Comparison of ENCODE assay signal across 14 cellular contexts in genomic region chr10:50540826-50541122, GRCh38.
DNase-seq lines count a peak whose midpoint lies in the region; ATAC-seq and TF ChIP-seq lines count a peak whose summit lies in the region.
"Had no signal": no experiment of that assay in that cellular context is flagged by ENCODE, and none has a peak within 500 bp of the region (broad histone marks: within the 10 kb centered on the region; RNA-seq: fewer than 3 reads in every experiment).

No MANE protein-coding gene starts in this region.

- H2BK20ac ChIP-seq in IMR-90 (ENCODE audit: low read depth, low read length), result peak overlapping the region; percentile 40; the same call in 1 of the 2 replicates

- no peak for DNase-seq in activated naive CD4-positive, alpha-beta T cell (lab: John Stamatoyannopoulos, UW)
- DNase-seq in IMR-90 (no peak), NCI-H526 treated with DMSO at 0.1 percent for 48 hours (lab: John Stamatoyannopoulos, UW) (no peak), NCI-H128 (lab: John Stamatoyannopoulos, UW; ENCODE audit: unreplicated experiment) (no peak)
- DNase-seq in stimulated activated naive CD8-positive, alpha-beta T cell treated with anti-CD3 and anti-CD28 coated beads, Interleukin-15, Interleukin-2, amounts not matched to agents 100 U/mL and 50 U/mL, for 24 hours, result no peak
- DNase-seq: activated CD8-positive, alpha-beta memory T cell treated with anti-CD3 and anti-CD28 coated beads, Interleukin-2, amount 50 U/mL, for 48 hours; EL; NCI-H2029 treated with DMSO at 0.1 percent for 48 hours; SW 1271; trophoblast cell had no signal

- POLR2A ChIA-PET in IMR-90 (lab: Charles Lee; ENCODE audit: unreplicated experiment), result no interaction called here

- dilution Hi-C loops in IMR-90 (cut with HindIII; ENCODE audit: low sequenced_read_pairs, unreplicated experiment), result no loop called here

- no CpG with 5 or more reads among the region's 1 CpG for WGBS in IMR-90 (ENCODE audit: extremely low coverage in 2 of 2, insufficient read length in 1 of 2), 2 experiments

- no peak overlapping the region for H2BK120ac ChIP-seq in IMR-90 (ENCODE audit: low read depth, low read length)

- intact Hi-C loops in IMR-90 (cut with micrococcal nuclease), result no loop called here

- H3K4me2 ChIP-seq in IMR-90 (ENCODE audit: low read depth, low read length), result no peak overlapping the region

- peaks cover 88% of the 10 kb centered on the region for H3K4me1 Mint-ChIP-seq in activated naive CD4-positive, alpha-beta T cell treated with anti-CD3 and anti-CD28 coated beads, Interleukin-2, amount 50 U/mL, for 24 hours

- no peaks in the 10 kb centered on the region for H3K27me3 ChIP-seq in IMR-90 (ENCODE audit: control insufficient read depth, insufficient read depth, low read length)
- H3K27me3 ChIP-seq: breast epithelium had no signal

- TF ChIP-seq RAD21 in IMR-90 (IDR thresholded peaks at IDR 0.05; ENCODE audit: low read length), result no peak

- in situ Hi-C loops in IMR-90 (cut with MboI; ENCODE audit: low sequenced_read_pairs), result no loop called here

- no peak overlapping the region for H3K14ac ChIP-seq in IMR-90 (replicated peaks; ENCODE audit: low read depth, low read length)

- no peak overlapping the region for H3K18ac ChIP-seq in IMR-90 (ENCODE audit: low read depth, low read length)

- no peaks in the 10 kb centered on the region for H3K36me3 ChIP-seq in IMR-90 (ENCODE audit: control insufficient read depth, insufficient read depth, low read length)
- H3K36me3 ChIP-seq: breast epithelium had no signal

- H3K27ac ChIP-seq in IMR-90 (ENCODE audit: insufficient read depth, low read length), result no peak overlapping the region
- H3K27ac ChIP-seq: breast epithelium had no signal

- H3K4me1 ChIP-seq in IMR-90 (ENCODE audit: control insufficient read depth, insufficient read depth, low read length), result peaks cover 2% of the 10 kb centered on the region; the same call in 1 of the 2 replicates

- H3K9me3 ChIP-seq in IMR-90 (ENCODE audit: control insufficient read depth, insufficient read depth, low read length), result no peaks in the 10 kb centered on the region
- H3K9me3 ChIP-seq: breast epithelium had no signal

- H3K9me3 Mint-ChIP-seq in activated naive CD4-positive, alpha-beta T cell treated with anti-CD3 and anti-CD28 coated beads, Interleukin-2, amount 50 U/mL, for 24 hours, result peaks cover 5% of the 10 kb centered on the region

- no peak overlapping the region for H4K8ac ChIP-seq in IMR-90 (ENCODE audit: low read depth in 2 of 2, low read length in 2 of 2)

- peak; percentile 10 for ATAC-seq in HG02642 (IDR thresholded peaks at IDR 0.05; ENCODE audit: poor library complexity, unreplicated experiment)
- no peak for ATAC-seq in IMR-90 (ENCODE audit: low read depth)
- ATAC-seq in stimulated activated naive CD8-positive, alpha-beta T cell treated with anti-CD3 and anti-CD28 coated beads, Interleukin-15, Interleukin-2, amounts not matched to agents 100 U/mL and 50 U/mL, for 24 hours, result peak; percentile 40
- no peak for ATAC-seq in GM21737 (IDR thresholded peaks at IDR 0.05; ENCODE audit: unreplicated experiment)

- H2AK5ac ChIP-seq in IMR-90 (ENCODE audit: low read depth, low read length), result no peak overlapping the region

- H4K91ac ChIP-seq in IMR-90 (ENCODE audit: insufficient read depth, low read depth, low read length), result no peak overlapping the region

- H3K27ac Mint-ChIP-seq in activated naive CD4-positive, alpha-beta T cell treated with anti-CD3 and anti-CD28 coated beads, Interleukin-2, amount 50 U/mL, for 24 hours, result peak overlapping the region; percentile 94

- no peak overlapping the region for H3K9ac ChIP-seq in IMR-90 (ENCODE audit: low read depth, low read length)

- peaks cover 17 to 37% of the 10 kb centered on the region in 2 experiments for H3K79me1 ChIP-seq in IMR-90 (ENCODE audit: low read depth in 1 of 2, low read length in 2 of 2)

- H3K4ac ChIP-seq in IMR-90 (ENCODE audit: low read depth, low read length), result no peak overlapping the region

- no peak overlapping the region for H3K4me3 ChIP-seq in IMR-90 (ENCODE audit: insufficient read depth, low read depth, low read length)
- H3K4me3 ChIP-seq: breast epithelium had no signal

- no peak overlapping the region for H2AFZ ChIP-seq in IMR-90 (replicated peaks; ENCODE audit: low read length, poor library complexity)

- H3K56ac ChIP-seq in IMR-90 (ENCODE audit: extremely low read depth, insufficient read depth, low read length), result no peak overlapping the region

- H3K4me3 Mint-ChIP-seq in activated naive CD4-positive, alpha-beta T cell treated with anti-CD3 and anti-CD28 coated beads, Interleukin-2, amount 50 U/mL, for 24 hours, result peak overlapping the region; percentile 65

- H4K20me1 ChIP-seq in IMR-90 (ENCODE audit: insufficient read depth, low read length), result no peaks in the 10 kb centered on the region

- H4K5ac ChIP-seq in IMR-90 (ENCODE audit: low read depth, low read length), result no peak overlapping the region

- peaks cover 12% of the 10 kb centered on the region for H3K36me3 Mint-ChIP-seq in activated naive CD4-positive, alpha-beta T cell treated with anti-CD3 and anti-CD28 coated beads, Interleukin-2, amount 50 U/mL, for 24 hours

- CTCF ChIA-PET in IMR-90 (lab: Yijun Ruan, JAX), result no interaction called here

- H2AK9ac ChIP-seq in IMR-90 (replicated peaks; ENCODE audit: low read depth, low read length, poor library complexity), result no peak overlapping the region

- peaks cover 4% of the 10 kb centered on the region; the same call in 1 of the 2 replicates for H3K9me1 ChIP-seq in IMR-90 (ENCODE audit: insufficient read depth, low read length)

- no TSS peak for BruUV-seq in IMR-90 (replicated peaks; lab: Mats Ljungman, UMichigan)

- H3K23ac ChIP-seq in IMR-90 (ENCODE audit: low read depth, low read length), result no peak overlapping the region

- TF ChIP-seq CTCF in IMR-90 (conservative IDR thresholded peaks at IDR 0.05; ENCODE audit: low read depth, low read length), result no peak

- H3K27me3 Mint-ChIP-seq in activated naive CD4-positive, alpha-beta T cell treated with anti-CD3 and anti-CD28 coated beads, Interleukin-2, amount 50 U/mL, for 24 hours, result no peaks in the 10 kb centered on the region

- no peak overlapping the region for H2BK5ac ChIP-seq in IMR-90 (ENCODE audit: low read depth, low read length, poor library complexity, severe bottlenecking)

- no peak overlapping the region for H2BK15ac ChIP-seq in IMR-90 (ENCODE audit: low read depth, low read length)

- no peak for TF ChIP-seq POLR2A in IMR-90 (IDR thresholded peaks at IDR 0.05; ENCODE audit: low read depth, low read length)

TF ChIP-seq in IMR-90, 13 proteins besides CTCF, POLR2A, EP300 and RAD21:
- TF ChIP-seq RFX5 (IDR thresholded peaks at IDR 0.05; ENCODE audit: low read depth, low read length) (no peak), NFE2L2 (IDR thresholded peaks at IDR 0.05; ENCODE audit: low read depth, low read length) (no peak), RCOR1 (IDR thresholded peaks at IDR 0.05; ENCODE audit: insufficient replicate concordance, low read length) (no peak), MXI1 (IDR thresholded peaks at IDR 0.05; ENCODE audit: borderline replicate concordance, low read depth, low read length) (no peak)
TF ChIP-seq in IMR-90: peak in this region for 0.

Comparison
In these comparisons a context has a peak if more than half of its experiments do, and no peak if none do; other contexts are left out.
1. ATAC-seq: peak in HG02642 (single experiment) and stimulated activated naive CD8-positive, alpha-beta T cell treated with anti-CD3 and anti-CD28 coated beads, Interleukin-15, Interleukin-2, amounts not matched to agents 100 U/mL and 50 U/mL, for 24 hours (single experiment); none in IMR-90 (single experiment) and GM21737 (single experiment).